Comparison of ENCODE assay signal across 12 cellular contexts in the genomic region with DNA sequence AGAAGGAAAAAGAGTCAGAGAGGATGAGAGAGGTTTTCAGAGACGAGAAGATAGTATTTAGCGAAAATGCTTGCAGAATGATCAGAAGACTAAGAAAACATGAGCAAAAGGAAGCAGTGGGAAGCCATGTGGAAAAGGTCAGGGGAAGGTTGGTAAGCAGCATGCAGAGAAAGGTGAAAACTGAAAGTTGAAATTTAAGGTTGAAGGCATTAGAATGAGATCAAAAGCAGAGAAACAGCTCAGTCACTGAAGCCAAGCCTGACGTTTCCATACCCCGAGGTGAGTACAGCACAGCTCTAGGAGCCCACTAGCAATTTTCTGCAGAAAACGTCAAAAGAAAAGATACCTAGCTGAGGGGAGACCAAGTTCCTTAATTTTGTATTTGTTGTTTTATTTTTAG. TPM values are rescaled to one million over a fixed set of nuclear protein-coding genes. Genes with fewer than 3 reads are reported as not detected.
DNase-seq lines count a peak whose midpoint lies in the region; ATAC-seq and TF ChIP-seq lines count a peak whose summit lies in the region.
"Had no signal": no experiment of that assay in that cellular context is flagged by ENCODE, and none has a peak within 500 bp of the region (broad histone marks: within the 10 kb centered on the region; RNA-seq: fewer than 3 reads in every experiment).

No MANE protein-coding gene starts in this region.

- peaks cover 21% of the 10 kb centered on the region for H3K9me3 Mint-ChIP-seq in activated naive CD4-positive, alpha-beta T cell treated with anti-CD3 and anti-CD28 coated beads, Interleukin-2, amount 10 ng/mL, durations not matched to agents 7 days and 5 days
- H3K9me3 Mint-ChIP-seq in type B pancreatic cell: no peaks in the 10 kb centered on the region

- H3K9me3 ChIP-seq in OCI-LY7 (ENCODE audit: low read length): no peaks in the 10 kb centered on the region
- peaks cover 0 to 6% of the 10 kb centered on the region in 2 donors for H3K9me3 ChIP-seq in left lung
- H3K9me3 ChIP-seq: neutrophil had no signal

- no peaks in the 10 kb centered on the region for H3K27me3 ChIP-seq in left lung
- H3K27me3 ChIP-seq: BE2C, heart right ventricle, neutrophil had no signal

- H3K27ac Mint-ChIP-seq in activated naive CD4-positive, alpha-beta T cell treated with anti-CD3 and anti-CD28 coated beads, Interleukin-2, amount 10 ng/mL, durations not matched to agents 7 days and 5 days: peak overlapping the region; percentile 72
- H3K27ac Mint-ChIP-seq in type B pancreatic cell: no peak overlapping the region

- TF ChIP-seq CTCF in OCI-LY7 (conservative IDR thresholded peaks at IDR 0.05; ENCODE audit: low read length) (no peak), type B pancreatic cell (conservative IDR thresholded peaks at IDR 0.05) (no peak), left lung (IDR thresholded peaks at IDR 0.05) (no peak)

- H3K9me2 ChIP-seq in OCI-LY7 (ENCODE audit: insufficient read depth, low read length): no peaks in the 10 kb centered on the region

- intact Hi-C loops in OCI-LY7 (cut with micrococcal nuclease; ENCODE audit: unreplicated experiment) (no loop called here), left lung (cut with DNase I) (no loop called here)

- POLR2A ChIA-PET in OCI-LY7 (lab: Charles Lee): interaction anchor here (0.7 to 1.5 kb wide), 5 partner anchors 10 to 107 kb away, joined by 3 to 8 read pairs (median 4); no protein-coding TSS in a partner anchor

- peaks cover 20% of the 10 kb centered on the region for H3K36me3 Mint-ChIP-seq in activated naive CD4-positive, alpha-beta T cell treated with anti-CD3 and anti-CD28 coated beads, Interleukin-2, amount 10 ng/mL, durations not matched to agents 7 days and 5 days
- H3K36me3 Mint-ChIP-seq in type B pancreatic cell: no peaks in the 10 kb centered on the region

- peak overlapping the region; percentile 10 for H3K4me2 ChIP-seq in OCI-LY7 (ENCODE audit: low read length)

- BruUV-seq in OCI-LY7 (replicated peaks; lab: Mats Ljungman, UMichigan): no TSS peak

- peak overlapping the region; percentile 83; the same call in 1 of the 2 replicates for H2AFZ ChIP-seq in OCI-LY7 (ENCODE audit: low read length)

- H3K4me1 ChIP-seq in OCI-LY7 (ENCODE audit: insufficient read depth, low read length, poor library complexity, severe bottlenecking) (peaks cover 14% of the 10 kb centered on the region), left lung (peaks cover 0 to 3% of the 10 kb centered on the region in 2 donors)
- H3K4me1 ChIP-seq: BE2C, heart right ventricle had no signal

- H3K79me2 ChIP-seq in OCI-LY7 (ENCODE audit: insufficient read depth, low read depth, low read length): no peaks in the 10 kb centered on the region

- H3K27me3 Mint-ChIP-seq in activated naive CD4-positive, alpha-beta T cell treated with anti-CD3 and anti-CD28 coated beads, Interleukin-2, amount 10 ng/mL, durations not matched to agents 7 days and 5 days: no peaks in the 10 kb centered on the region
- H3K27me3 Mint-ChIP-seq in type B pancreatic cell: no peaks in the 10 kb centered on the region

- peaks cover 46% of the 10 kb centered on the region for H3K4me1 Mint-ChIP-seq in activated naive CD4-positive, alpha-beta T cell treated with anti-CD3 and anti-CD28 coated beads, Interleukin-2, amount 10 ng/mL, durations not matched to agents 7 days and 5 days
- H3K4me1 Mint-ChIP-seq in type B pancreatic cell (ENCODE audit: unreplicated experiment): peaks cover 13% of the 10 kb centered on the region

- CTCF ChIA-PET in activated naive CD4-positive, alpha-beta T cell treated with anti-CD3 and anti-CD28 coated beads, Interleukin-2, amount 10 ng/mL, durations not matched to agents 7 days and 5 days (lab: Charles Lee): interaction anchor here (1.4 kb wide), 2 partner anchors 17 to 196 kb away, joined by 4 read pairs; no protein-coding TSS in a partner anchor
- CTCF ChIA-PET in OCI-LY7 (lab: Charles Lee; ENCODE audit: unreplicated experiment): no interaction called here

- H3K27ac ChIP-seq in OCI-LY7 (ENCODE audit: low read depth, low read length, poor library complexity, severe bottlenecking): no peak overlapping the region
- no peak overlapping the region for H3K27ac ChIP-seq in left lung
- H3K27ac ChIP-seq: heart right ventricle, neutrophil had no signal

- H3K36me3 ChIP-seq in OCI-LY7 (ENCODE audit: insufficient read depth, low read length): no peaks in the 10 kb centered on the region
- no peaks in the 10 kb centered on the region for H3K36me3 ChIP-seq in left lung
- H3K36me3 ChIP-seq: BE2C, heart right ventricle, neutrophil had no signal

- no peak overlapping the region for H3K4me3 Mint-ChIP-seq in activated naive CD4-positive, alpha-beta T cell treated with anti-CD3 and anti-CD28 coated beads, Interleukin-2, amount 10 ng/mL, durations not matched to agents 7 days and 5 days
- peak overlapping the region; percentile 7 for H3K4me3 Mint-ChIP-seq in type B pancreatic cell

- DNase-seq in activated naive CD4-positive, alpha-beta T cell treated with anti-CD3 and anti-CD28 coated beads, Interleukin-2, amount 10 ng/mL, durations not matched to agents 7 days and 5 days: no peak
- DNase-seq in activated naive CD4-positive, alpha-beta T cell treated with Interleukin-2 at 50 U/mL for 16 hours: no peak
- DNase-seq in OCI-LY7 (ENCODE audit: low spot score): no peak
- DNase-seq in type B pancreatic cell (ENCODE audit: extremely low spot score, unreplicated experiment): no peak
- no peak for DNase-seq in middle frontal gyrus (ENCODE audit: extremely low spot score, low spot score)
- no peak for DNase-seq in GF-D8 (lab: John Stamatoyannopoulos, UW)
- DNase-seq in left lung: no peak
- DNase-seq: BE2C, heart right ventricle, NCI-H1092 treated with DMSO at 0.1 percent for 48 hours had no signal

- no peaks in the 10 kb centered on the region for H4K20me1 ChIP-seq in OCI-LY7 (ENCODE audit: insufficient read depth, low read length)

- peak; percentile 94 for ATAC-seq in HG02610 (IDR thresholded peaks at IDR 0.05; ENCODE audit: unreplicated experiment)
- ATAC-seq in left lung: no peak
- ATAC-seq: heart right ventricle had no signal

- H3K4me3 ChIP-seq in OCI-LY7 (ENCODE audit: low read depth, low read length, poor library complexity, severe bottlenecking) (no peak overlapping the region), left lung (no peak overlapping the region)
- H3K4me3 ChIP-seq: heart right ventricle had no signal

RNA-seq across cellular contexts. Expression of a gene that starts 19.1 kb away (rescaled TPM):
- 33.0 and 34.8 TPM in 2 replicates for total RNA-seq in OCI-LY7 (2014; rRNA removed; shearing (Covaris generic))
- total RNA-seq in OCI-LY7 (2022): 52.8 and 62.8 TPM in 2 replicates
- total RNA-seq in type B pancreatic cell (ENCODE audit: low replicate concordance): 18.5 and 25.4 TPM in 2 replicates
- 10 to 100 TPM; 20.6 to 21.0 TPM for total RNA-seq in left lung
